ENCODE assay signal across 9 cellular contexts in the genomic region with DNA sequence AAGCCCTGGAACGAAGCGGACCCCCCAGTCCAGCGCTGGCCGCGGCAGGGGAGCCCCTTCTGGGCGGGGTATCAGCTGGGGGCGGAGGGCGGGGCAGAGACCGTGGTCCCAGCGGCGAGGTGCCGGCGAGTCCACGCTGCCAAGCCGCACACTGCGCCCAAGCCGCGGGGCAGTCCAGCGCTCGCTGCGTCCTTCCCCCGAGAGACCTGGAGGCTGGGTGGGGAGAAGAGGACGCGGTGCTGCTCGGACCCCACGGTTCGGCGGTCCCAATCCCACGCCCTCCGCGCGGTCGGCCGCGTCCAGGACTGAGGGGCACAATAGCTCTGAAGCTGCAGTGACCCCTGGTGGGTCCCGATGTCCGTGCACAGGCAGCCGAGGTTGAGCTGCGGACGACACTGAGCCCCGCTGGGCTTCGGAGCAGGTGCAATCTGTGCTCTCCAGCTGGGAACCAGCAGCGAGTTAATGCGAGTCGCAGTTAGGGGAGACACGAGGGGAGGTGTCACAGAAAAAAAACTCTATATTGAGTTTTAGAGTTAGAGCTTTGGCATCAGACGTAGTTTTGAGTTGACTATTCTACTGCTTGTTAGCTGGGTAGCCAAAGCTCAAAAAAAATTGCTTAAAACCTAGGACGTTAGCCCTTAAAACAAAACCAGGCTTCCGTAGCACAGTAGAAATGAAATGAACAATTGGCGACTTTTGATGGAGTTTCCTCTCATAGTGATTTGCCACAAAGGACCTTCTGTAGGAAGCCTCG. TPM values are rescaled to one million over a fixed set of nuclear protein-coding genes. Genes with fewer than 3 reads are reported as not detected.
DNase-seq lines count a peak whose midpoint lies in the region; ATAC-seq, FAIRE-seq and TF ChIP-seq lines count a peak whose summit lies in the region.
"Had no signal": no experiment of that assay in that cellular context is flagged by ENCODE, and none has a peak within 500 bp of the region (broad histone marks: within the 10 kb centered on the region; RNA-seq: fewer than 3 reads in every experiment).

No MANE protein-coding gene starts in this region.

- H3K27ac ChIP-seq in adrenal gland = peak overlapping the region in 3 of 5 donors; percentile 73 to 85 (median 81)
- peak overlapping the region; percentile 78 to 97 (median 92) for H3K27ac ChIP-seq in heart right ventricle
- peak overlapping the region; percentile 42 to 84 (median 74) for H3K27ac ChIP-seq in pancreas
- H3K27ac ChIP-seq: neutrophil had no signal

- TF ChIP-seq CTCF in adrenal gland (IDR thresholded peaks at IDR 0.05) (peak; percentile 77 to 93 (median 88)), heart right ventricle (IDR thresholded peaks at IDR 0.05) (peak; percentile 87 to 99 (median 94)), pancreas (IDR thresholded peaks at IDR 0.05) (peak; percentile 63 to 87 (median 84))

- no peak for FAIRE-seq in pancreas (lab: Jason Lieb, UNC)

- H3K4me3 ChIP-seq in adrenal gland (peak overlapping the region in 3 of 4 donors; percentile 71 to 80 (median 79)), heart right ventricle (peak overlapping the region; percentile 52 to 95 (median 87)), pancreas (peak overlapping the region; percentile 23 to 89 (median 78))

- H3K9me3 ChIP-seq in adrenal gland (replicated peaks in 1 of 3) (no peaks in the 10 kb centered on the region), heart right ventricle (no peaks in the 10 kb centered on the region), pancreas (no peaks in the 10 kb centered on the region)
- H3K9me3 ChIP-seq: neutrophil had no signal

- no peak for TF ChIP-seq POLR2A in adrenal gland (IDR thresholded peaks at IDR 0.05)

- ATAC-seq in GM19397 (IDR thresholded peaks at IDR 0.05; ENCODE audit: unreplicated experiment) (peak; percentile 80), HG03457 (IDR thresholded peaks at IDR 0.05; ENCODE audit: unreplicated experiment) (peak; percentile 85), heart right ventricle (peak; percentile 89 to 96 (median 92)), pancreas (peak; percentile 90 to 95 (median 92))

- 3 to 14% (median 6%) methylated on average over 12 to 51 of the region's 51 CpGs for WGBS in adrenal gland, 4 donors
- 3 to 4% methylated on average over 46 to 51 of the region's 51 CpGs for WGBS in heart right ventricle, 2 donors
- 3% methylated on average over 29 to 51 of the region's 51 CpGs for WGBS in pancreas, 2 donors

- H3K4me1 ChIP-seq in adrenal gland (replicated peaks in 1 of 2) (peaks cover 0 to 7% of the 10 kb centered on the region in 2 donors), heart right ventricle (peaks cover 4 to 46% (median 21%) of the 10 kb centered on the region in 9 donors), pancreas (peaks cover 0 to 6% (median 5%) of the 10 kb centered on the region in 3 donors)

- H3K27me3 ChIP-seq in adrenal gland = no peaks in the 10 kb centered on the region
- peaks cover 0 to 51% (median 0%) of the 10 kb centered on the region in 7 donors for H3K27me3 ChIP-seq in heart right ventricle
- peaks cover 0 to 4% (median 0%) of the 10 kb centered on the region in 4 donors for H3K27me3 ChIP-seq in pancreas

- intact Hi-C loops in adrenal gland (cut with DNase I) = loop anchor here in 1 of 2 donors (1.0 to 5.0 kb wide), 2 partner anchors 210 to 248 kb away; no protein-coding TSS in a partner anchor
- intact Hi-C loops in heart right ventricle (cut with DNase I) = loop anchor here (1.0 to 10.0 kb wide), 8 partner anchors 205 to 248 kb away; no protein-coding TSS in a partner anchor
- intact Hi-C loops in pancreas (cut with DNase I) = loop anchor here in 1 of 3 donors (5.0 kb wide), 1 partner anchor 208 kb away; no protein-coding TSS in a partner anchor

- DNase-seq in DMS153 treated with DMSO at 0.1 percent for 48 hours (lab: John Stamatoyannopoulos, UW; ENCODE audit: unreplicated experiment) (peak; percentile 14), NCI-H774 (lab: John Stamatoyannopoulos, UW) (peak; percentile 87), adrenal gland (peak; percentile 82 to 91 (median 88)), heart right ventricle (peak; percentile 86 to 87), pancreas (peak; percentile 77 to 93 (median 85)), AML-193 (lab: John Stamatoyannopoulos, UW) (no peak)

- no peaks in the 10 kb centered on the region for H3K36me3 ChIP-seq in adrenal gland (replicated peaks in 1 of 2)
- no peaks in the 10 kb centered on the region for H3K36me3 ChIP-seq in heart right ventricle
- no peaks in the 10 kb centered on the region for H3K36me3 ChIP-seq in pancreas
- H3K36me3 ChIP-seq: neutrophil had no signal

RNA-seq across cellular contexts. Expression of a gene that starts 1.2 kb away (rescaled TPM):
- 10 to 100 TPM in 4 of 8 donors, 1 to 10 TPM in 4; 7.4 to 26.3 (median 10.4) TPM for total RNA-seq in adrenal gland
- polyA plus RNA-seq in adrenal gland = 1 to 10 TPM; 4.2 to 7.6 (median 4.7) TPM
- 10 to 100 TPM; 12.6 to 28.4 (median 18.2) TPM for total RNA-seq in heart right ventricle
- polyA plus RNA-seq in heart right ventricle = 1 to 10 TPM; 6.2 to 8.3 TPM
- 10 to 100 TPM in 2 of 6 donors, 1 to 10 TPM in 4; 6.7 to 23.4 (median 7.2) TPM for total RNA-seq in pancreas
- polyA plus RNA-seq in pancreas = 1 to 10 TPM; 4.4 to 6.8 TPM

Comparison
In these comparisons a context has a peak if more than half of its experiments do, and no peak if none do; other contexts are left out.
1. DNase-seq: peak in DMS153 treated with DMSO at 0.1 percent for 48 hours (single experiment), NCI-H774 (single experiment), adrenal gland (7 of 7), heart right ventricle (2 of 2) and pancreas (6 of 6); none in AML-193 (0 of 2).
2. Peak in every context shown above with its lines, with median percentiles within 50 percentile points of each other: ATAC-seq, H3K27ac ChIP-seq, H3K4me3 ChIP-seq and CTCF ChIP-seq.